In the genomic region with DNA sequence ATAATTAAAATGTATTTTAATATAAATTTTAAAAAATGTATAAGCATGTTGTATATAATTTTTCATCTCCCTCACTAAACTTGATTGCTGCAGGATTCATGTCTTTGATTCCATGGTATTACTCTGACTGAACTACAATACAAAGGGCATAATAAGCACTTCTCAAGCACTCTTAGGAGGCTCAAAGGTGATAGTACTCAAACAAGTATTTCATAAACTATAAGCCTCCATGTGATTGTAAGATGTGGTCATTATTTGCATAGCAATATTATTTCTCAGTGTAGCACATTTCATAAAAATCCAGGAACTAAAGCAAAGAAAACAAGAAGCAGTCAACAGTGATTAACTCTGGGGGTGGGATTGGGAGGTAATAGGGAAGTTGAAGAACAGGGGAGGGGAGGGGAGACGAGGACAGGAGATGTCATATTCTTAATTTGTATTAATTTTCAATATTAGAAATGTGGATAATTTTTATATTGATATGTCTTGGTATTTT, we compare ENCODE assay signal across 18 cellular contexts.
"Had no signal": no experiment of that assay in that cellular context is flagged by ENCODE, and none has a peak within 500 bp of the region (broad histone marks: within the 10 kb centered on the region; RNA-seq: fewer than 3 reads in every experiment).

No MANE protein-coding gene starts in this region.

- H3K9ac ChIP-seq: parathyroid adenoma had no signal

- H3K27ac ChIP-seq: ascending aorta, gastrocnemius medialis, parathyroid adenoma had no signal

- H3K9me3 ChIP-seq: ascending aorta, gastrocnemius medialis, stomach had no signal

- H3K27me3 ChIP-seq: ascending aorta, gastrocnemius medialis, stomach had no signal

- DNase-seq: activated CD4-positive, alpha-beta T cell treated with anti-CD3 and anti-CD28 coated beads, Interleukin-2, amount 10 ng/mL, durations not matched to agents 7 days and 5 days; activated CD8-positive, alpha-beta memory T cell treated with anti-CD3 and anti-CD28 coated beads, Interleukin-2, amount 50 U/mL, for 4 hours; activated effector memory CD4-positive, alpha-beta T cell treated with Interleukin-2 at 50 U/mL for 16 hours; activated naive CD4-positive, alpha-beta T cell treated with anti-CD3 and anti-CD28 coated beads, Interleukin-2, amount 10 ng/mL, durations not matched to agents 7 days and 5 days; activated T-cell treated with anti-CD3 and anti-CD28 coated beads, Interleukin-2, amount 50 U/mL, for 4 hours; cerebellar nuclear complex; cortex of kidney; gastrocnemius medialis; head of caudate nucleus; stimulated activated CD4-positive, alpha-beta T cell treated with anti-CD3 and anti-CD28 coated beads, Interleukin-4, amount 100 ng/mL, for 24 hours; stomach; T-helper 1 cell; T1000 had no signal

- H3K4me3 ChIP-seq: ascending aorta, gastrocnemius medialis, stomach had no signal

- H3K79me2 ChIP-seq: parathyroid adenoma had no signal

- H3K36me3 ChIP-seq: ascending aorta, gastrocnemius medialis, stomach had no signal

- H3K4me1 ChIP-seq: ascending aorta, gastrocnemius medialis, parathyroid adenoma had no signal

- ATAC-seq: activated CD4-positive, CD25-positive, alpha-beta regulatory T cell treated with anti-CD3 and anti-CD28 coated beads, Interleukin-2, amount 50 U/mL, for 24 hours; gastrocnemius medialis; natural killer cell treated with Interleukin-12 subunit alpha and Interleukin-12 subunit beta and Interleukin-15 and Interleukin-18, amount 100 ng/mL, for 72 hours; sciatic nerve had no signal

- H2AFZ ChIP-seq: parathyroid adenoma had no signal
